ENCODE assay signal across 1 cellular context in genomic region chr1:28682840-28683239, GRCh38.
TF ChIP-seq lines count a peak whose summit lies in the region.

No MANE protein-coding gene starts in this region.

TF ChIP-seq in GM23338, 12 proteins besides CTCF, POLR2A, EP300 and RAD21 (continued from another document):
- TF ChIP-seq ZNF462 (CRISPR knock-in tag; IDR thresholded peaks at IDR 0.05) = no peak
- TF ChIP-seq STAT1 (IDR thresholded peaks at IDR 0.05; ENCODE audit: unreplicated experiment) = no peak
- TF ChIP-seq ETS1 (IDR thresholded peaks at IDR 0.05) = no peak
- TF ChIP-seq CREB1 (CRISPR knock-in tag; IDR thresholded peaks at IDR 0.05; ENCODE audit: low read depth) = no peak
- TF ChIP-seq ZNF331 (CRISPR knock-in tag; IDR thresholded peaks at IDR 0.05; ENCODE audit: low read depth) = no peak
- no peak for TF ChIP-seq NANOG (IDR thresholded peaks at IDR 0.05; ENCODE audit: borderline replicate concordance)
